Comparison of ENCODE assay signal across 39 cellular contexts in the genomic region with DNA sequence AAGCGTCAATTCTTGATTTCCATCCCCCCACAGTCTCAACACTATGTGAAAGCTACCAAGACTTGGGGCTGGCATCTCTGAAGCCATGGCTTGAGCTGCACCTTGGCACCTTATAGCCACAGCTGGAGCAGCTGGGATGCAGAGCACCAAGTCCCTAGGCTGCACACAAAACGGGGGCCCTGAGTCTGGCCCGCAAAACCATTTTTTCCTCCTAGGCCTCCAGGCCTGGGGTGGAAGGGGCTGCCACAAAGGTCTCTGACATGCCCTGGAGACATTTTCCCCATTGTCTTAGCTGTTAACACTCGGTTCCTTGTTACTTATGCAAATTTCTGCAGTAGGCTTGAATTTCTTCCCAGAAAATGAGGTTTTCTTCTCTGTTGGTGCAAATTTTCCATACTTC.
"Had no signal": no experiment of that assay in that cellular context is flagged by ENCODE, and none has a peak within 500 bp of the region (broad histone marks: within the 10 kb centered on the region; RNA-seq: fewer than 3 reads in every experiment).

No MANE protein-coding gene starts in this region.

- H3K27me3 ChIP-seq: adrenal gland, ascending aorta, body of pancreas, brain microvascular endothelial cell, breast epithelium, cardiac muscle cell, colonic mucosa had no signal

- DNase-seq: activated effector memory CD4-positive, alpha-beta T cell treated with anti-CD3 and anti-CD28 coated beads, Interleukin-2, amount 50 U/mL, for 16 hours; activated effector memory CD4-positive, alpha-beta T cell treated with Interleukin-2 at 50 U/mL for 16 hours; activated gamma-delta T cell; activated gamma-delta T cell treated with Interleukin-2 at 50 U/mL for 16 hours; activated naive CD4-positive, alpha-beta T cell; activated naive CD4-positive, alpha-beta T cell treated with anti-CD3 and anti-CD28 coated beads for 36 hours; activated naive CD4-positive, alpha-beta T cell treated with anti-CD3 and anti-CD28 coated beads, Interleukin-2, amount 10 ng/mL, durations not matched to agents 7 days and 5 days; activated naive CD4-positive, alpha-beta T cell treated with anti-CD3 and anti-CD28 coated beads, Interleukin-2, amount 50 U/mL, for 16 hours; activated naive CD4-positive, alpha-beta T cell treated with Interleukin-2 at 50 U/mL for 16 hours; activated naive CD8-positive, alpha-beta T cell treated with anti-CD3 and anti-CD28 coated beads for 36 hours; activated naive CD8-positive, alpha-beta T cell treated with anti-CD3 and anti-CD28 coated beads, Interleukin-2, amount 10 ng/mL, durations not matched to agents 7 days and 5 days; activated naive CD8-positive, alpha-beta T cell treated with anti-CD3 and anti-CD28 coated beads, Interleukin-2, amount 50 U/mL, for 24 hours; activated T-cell treated with anti-CD3 and anti-CD28 coated beads, Interleukin-2, amount 50 U/mL, for 4 hours; activated T-cell treated with anti-CD3 and anti-CD28 coated beads, Interleukin-2, amount 50 U/mL, for 48 hours; activated T-cell treated with anti-CD3 and anti-CD28 coated beads, Interleukin-2, amount 50 U/mL, for 72 hours; adrenal gland; amniotic stem cell; amygdala; anterior cingulate cortex; body of pancreas; brain microvascular endothelial cell; caudate nucleus; central memory CD4-positive, alpha-beta T cell; cerebellar nuclear complex; colonic mucosa had no signal

- H3K27ac ChIP-seq: adrenal gland, ascending aorta, body of pancreas, brain microvascular endothelial cell, breast epithelium, cardiac muscle cell, colonic mucosa had no signal

- H3K9me3 Mint-ChIP-seq: activated T-helper 1 cell treated with anti-CD3 and anti-CD28 coated beads, Interleukin-12 subunit alpha, Interleukin-12 subunit beta, Interleukin-2, Interleukin-4 antibody, amounts not matched to agents 30 ng/mL and 10 ng/mL and 1 ng/mL, durations not matched to agents 14 hours and 24 hours and 36 hours had no signal

- ATAC-seq: activated naive CD4-positive, alpha-beta T cell treated with anti-CD3 and anti-CD28 coated beads, Interleukin-2, amount 50 U/mL, for 72 hours; activated naive CD8-positive, alpha-beta T cell treated with anti-CD3 and anti-CD28 coated beads, Interleukin-2, amount 50 U/mL, for 24 hours; activated T-cell treated with anti-CD3 and anti-CD28 coated beads, Interleukin-2, amount 50 U/mL, for 4 hours; activated T-cell treated with anti-CD3 and anti-CD28 coated beads, Interleukin-2, amount 50 U/mL, for 72 hours; activated T-helper 17 cell treated with anti-CD3 and anti-CD28 coated beads, Interleukin-2, amount 50 U/mL, for 72 hours; body of pancreas had no signal

- H3K27me3 Mint-ChIP-seq: activated naive CD4-positive, alpha-beta T cell treated with anti-CD3 and anti-CD28 coated beads, Interleukin-2, amount 10 ng/mL, durations not matched to agents 7 days and 5 days; activated naive CD4-positive, alpha-beta T cell treated with anti-CD3 and anti-CD28 coated beads, Interleukin-2, amount 50 U/mL, for 24 hours; activated naive CD8-positive, alpha-beta T cell; activated naive CD8-positive, alpha-beta T cell treated with anti-CD3 and anti-CD28 coated beads for 36 hours; activated naive CD8-positive, alpha-beta T cell treated with anti-CD3 and anti-CD28 coated beads, Interleukin-2, amount 50 U/mL, for 24 hours; activated T-helper 17 cell treated with anti-CD3 and anti-CD28 coated beads, Interleukin-2, amount 50 U/mL, for 72 hours; brain; central memory CD8-positive, alpha-beta T cell had no signal

- H3K4me1 Mint-ChIP-seq: activated naive CD4-positive, alpha-beta T cell treated with anti-CD3 and anti-CD28 coated beads, Interleukin-2, amount 10 ng/mL, durations not matched to agents 7 days and 5 days; activated naive CD4-positive, alpha-beta T cell treated with anti-CD3 and anti-CD28 coated beads, Interleukin-2, amount 50 U/mL, for 24 hours; activated naive CD8-positive, alpha-beta T cell treated with anti-CD3 and anti-CD28 coated beads for 36 hours; activated naive CD8-positive, alpha-beta T cell treated with anti-CD3 and anti-CD28 coated beads, Interleukin-2, amount 10 ng/mL, durations not matched to agents 7 days and 5 days; activated naive CD8-positive, alpha-beta T cell treated with anti-CD3 and anti-CD28 coated beads, Interleukin-2, amount 50 U/mL, for 24 hours; activated T-helper 17 cell treated with anti-CD3 and anti-CD28 coated beads, Interleukin-2, amount 50 U/mL, for 72 hours; central memory CD8-positive, alpha-beta T cell had no signal

- H3K4me3 ChIP-seq: adrenal gland, ascending aorta, body of pancreas, breast epithelium, cardiac muscle cell, colonic mucosa had no signal

- H3K36me3 ChIP-seq: adrenal gland, ascending aorta, brain microvascular endothelial cell, breast epithelium, cardiac muscle cell, colonic mucosa had no signal

- H3K4me1 ChIP-seq: ascending aorta, body of pancreas, breast epithelium, colonic mucosa had no signal

- FAIRE-seq: astrocyte, bronchial epithelial cell, colon had no signal

- H3K9me3 ChIP-seq: adrenal gland, ascending aorta, body of pancreas, colonic mucosa had no signal

- H3K27ac Mint-ChIP-seq: activated naive CD4-positive, alpha-beta T cell treated with anti-CD3 and anti-CD28 coated beads for 36 hours; activated naive CD4-positive, alpha-beta T cell treated with anti-CD3 and anti-CD28 coated beads, Interleukin-2, amount 10 ng/mL, durations not matched to agents 7 days and 5 days; activated naive CD4-positive, alpha-beta T cell treated with anti-CD3 and anti-CD28 coated beads, Interleukin-2, amount 50 U/mL, for 24 hours; activated naive CD4-positive, alpha-beta T cell treated with anti-CD3 and anti-CD28 coated beads, Interleukin-2, amount 50 U/mL, for 72 hours; activated naive CD8-positive, alpha-beta T cell; activated naive CD8-positive, alpha-beta T cell treated with anti-CD3 and anti-CD28 coated beads for 36 hours; activated naive CD8-positive, alpha-beta T cell treated with anti-CD3 and anti-CD28 coated beads, Interleukin-2, amount 10 ng/mL, durations not matched to agents 7 days and 5 days; activated naive CD8-positive, alpha-beta T cell treated with anti-CD3 and anti-CD28 coated beads, Interleukin-2, amount 50 U/mL, for 24 hours; activated T-cell treated with anti-CD3 and anti-CD28 coated beads, Interleukin-2, amount 50 U/mL, for 72 hours; activated T-helper 1 cell treated with anti-CD3 and anti-CD28 coated beads, Interleukin-12 subunit alpha, Interleukin-12 subunit beta, Interleukin-2, Interleukin-4 antibody, amounts not matched to agents 30 ng/mL and 10 ng/mL and 1 ng/mL, durations not matched to agents 14 hours and 24 hours and 36 hours; activated T-helper 17 cell treated with anti-CD3 and anti-CD28 coated beads, Interleukin-2, amount 50 U/mL, for 72 hours; activated T-helper 2 cell treated with anti-CD3 and anti-CD28 coated beads, Interferon-gamma antibody, Interleukin-2, Interleukin-4, amounts not matched to agents 10 μg/mL and 5 μg/mL and 100 μg/mL, durations not matched to agents 14 hours and 24 hours and 36 hours; brain had no signal

- H3K36me3 Mint-ChIP-seq: activated naive CD4-positive, alpha-beta T cell treated with anti-CD3 and anti-CD28 coated beads, Interleukin-2, amount 10 ng/mL, durations not matched to agents 7 days and 5 days; activated naive CD4-positive, alpha-beta T cell treated with anti-CD3 and anti-CD28 coated beads, Interleukin-2, amount 50 U/mL, for 24 hours; activated naive CD8-positive, alpha-beta T cell treated with anti-CD3 and anti-CD28 coated beads for 36 hours; activated naive CD8-positive, alpha-beta T cell treated with anti-CD3 and anti-CD28 coated beads, Interleukin-2, amount 10 ng/mL, durations not matched to agents 7 days and 5 days; brain had no signal

- H3K4me3 Mint-ChIP-seq: activated naive CD4-positive, alpha-beta T cell treated with anti-CD3 and anti-CD28 coated beads for 36 hours; activated naive CD4-positive, alpha-beta T cell treated with anti-CD3 and anti-CD28 coated beads, Interleukin-2, amount 10 ng/mL, durations not matched to agents 7 days and 5 days; activated naive CD4-positive, alpha-beta T cell treated with anti-CD3 and anti-CD28 coated beads, Interleukin-2, amount 50 U/mL, for 24 hours; activated naive CD8-positive, alpha-beta T cell; activated naive CD8-positive, alpha-beta T cell treated with anti-CD3 and anti-CD28 coated beads for 36 hours; activated naive CD8-positive, alpha-beta T cell treated with anti-CD3 and anti-CD28 coated beads, Interleukin-2, amount 10 ng/mL, durations not matched to agents 7 days and 5 days; activated naive CD8-positive, alpha-beta T cell treated with anti-CD3 and anti-CD28 coated beads, Interleukin-2, amount 50 U/mL, for 24 hours; activated T-cell treated with anti-CD3 and anti-CD28 coated beads, Interleukin-2, amount 50 U/mL, for 4 hours; activated T-cell treated with anti-CD3 and anti-CD28 coated beads, Interleukin-2, amount 50 U/mL, for 72 hours; activated T-helper 1 cell treated with anti-CD3 and anti-CD28 coated beads, Interleukin-12 subunit alpha, Interleukin-12 subunit beta, Interleukin-2, Interleukin-4 antibody, amounts not matched to agents 30 ng/mL and 10 ng/mL and 1 ng/mL, durations not matched to agents 14 hours and 24 hours and 36 hours; activated T-helper 17 cell treated with anti-CD3 and anti-CD28 coated beads, Interleukin-2, amount 50 U/mL, for 72 hours; brain; central memory CD8-positive, alpha-beta T cell had no signal
